Comparison of ENCODE assay signal across 10 cellular contexts in genomic region chrX:154727418-154728323, GRCh38. TPM values are rescaled to one million over a fixed set of nuclear protein-coding genes. Genes with fewer than 3 reads are reported as not detected.
DNase-seq lines count a peak whose midpoint lies in the region; ATAC-seq and TF ChIP-seq lines count a peak whose summit lies in the region.
"Had no signal": no experiment of that assay in that cellular context is flagged by ENCODE, and none has a peak within 500 bp of the region (broad histone marks: within the 10 kb centered on the region; RNA-seq: fewer than 3 reads in every experiment).

No MANE protein-coding gene starts in this region.

- DNase-seq in mammary epithelial cell = peak; percentile 64
- DNase-seq in kidney glomerular epithelial cell (lab: John Stamatoyannopoulos, UW) = peak; percentile 28
- DNase-seq in thoracic aorta (ENCODE audit: low spot score) = no peak
- DNase-seq in putamen (ENCODE audit: low spot score) = no peak
- DNase-seq in Caco-2 = no peak
- no peak for DNase-seq in trophoblast cell
- DNase-seq: activated CD4-positive, alpha-beta memory T cell treated with anti-CD3 and anti-CD28 coated beads, Interleukin-2, amount 10 ng/mL, durations not matched to agents 7 days and 5 days; H9; posterior cingulate gyrus had no signal

- H3K4me1 Mint-ChIP-seq in Caco-2 (ENCODE audit: low read depth, unreplicated experiment) = no peaks in the 10 kb centered on the region

- no peak overlapping the region for H2BK120ac ChIP-seq in trophoblast cell (ENCODE audit: insufficient read depth, low read length, poor library complexity)

- H3K4ac ChIP-seq in trophoblast cell (ENCODE audit: low read depth, low read length) = no peak overlapping the region

- H3K36me3 ChIP-seq in KOPT-K1 (ENCODE audit: insufficient read depth, low read length) = no peaks in the 10 kb centered on the region
- no peaks in the 10 kb centered on the region for H3K36me3 ChIP-seq in mammary epithelial cell (ENCODE audit: insufficient read depth, low read length)
- no peaks in the 10 kb centered on the region for H3K36me3 ChIP-seq in thoracic aorta
- no peaks in the 10 kb centered on the region for H3K36me3 ChIP-seq in Caco-2 (ENCODE audit: control insufficient read depth, insufficient read depth, low read length)
- no peaks in the 10 kb centered on the region for H3K36me3 ChIP-seq in trophoblast cell (ENCODE audit: control insufficient read depth in 1 of 2, insufficient read depth in 2 of 2, low read length in 2 of 2)

- no peak overlapping the region for H3K4me3 ChIP-seq in mammary epithelial cell (replicated peaks in 1 of 3; ENCODE audit: insufficient read depth in 1 of 3, low read depth in 2 of 3, low read length in 3 of 3)
- H3K4me3 ChIP-seq in thoracic aorta = peak overlapping the region; percentile 23
- H3K4me3 ChIP-seq in Caco-2 (ENCODE audit: low read depth, low read length) = no peak overlapping the region
- no peak overlapping the region for H3K4me3 ChIP-seq in trophoblast cell (ENCODE audit: low read depth, low read length)

- H3K27ac Mint-ChIP-seq in Caco-2 (ENCODE audit: unreplicated experiment) = no peak overlapping the region
- H3K27ac Mint-ChIP-seq: activated CD4-positive, alpha-beta memory T cell treated with anti-CD3 and anti-CD28 coated beads, Interleukin-2, amount 10 ng/mL, durations not matched to agents 7 days and 5 days; H9 had no signal

- H2AFZ ChIP-seq in mammary epithelial cell (ENCODE audit: low read depth, low read length) (peak overlapping the region; percentile 31), trophoblast cell (ENCODE audit: insufficient read depth, low read length, poor library complexity) (no peak overlapping the region)

- H3K9me3 ChIP-seq in KOPT-K1 (ENCODE audit: insufficient read depth, low read length, poor library complexity, severe bottlenecking) (no peaks in the 10 kb centered on the region), mammary epithelial cell (replicated peaks; ENCODE audit: insufficient read depth, low read length) (no peaks in the 10 kb centered on the region), thoracic aorta (no peaks in the 10 kb centered on the region), Caco-2 (no peaks in the 10 kb centered on the region), trophoblast cell (ENCODE audit: insufficient read depth, low read depth, low read length) (no peaks in the 10 kb centered on the region)

- H3K9ac ChIP-seq in mammary epithelial cell (ENCODE audit: insufficient read depth, low read length) (no peak overlapping the region), trophoblast cell (ENCODE audit: low read length) (no peak overlapping the region)

- H3K4me1 ChIP-seq in mammary epithelial cell (ENCODE audit: insufficient read depth, low read length) = peaks cover 32% of the 10 kb centered on the region
- H3K4me1 ChIP-seq in thoracic aorta (ENCODE audit: control insufficient read depth in 1 of 2, low read depth in 2 of 2) = peaks cover 50 to 78% of the 10 kb centered on the region in 2 donors
- no peaks in the 10 kb centered on the region for H3K4me1 ChIP-seq in Caco-2
- peaks cover 0 to 3% of the 10 kb centered on the region in 2 experiments for H3K4me1 ChIP-seq in trophoblast cell (ENCODE audit: control insufficient read depth in 1 of 2, insufficient read depth in 2 of 2, low read length in 2 of 2)

- no peak overlapping the region for H4K91ac ChIP-seq in trophoblast cell (ENCODE audit: low read depth, low read length)

- H3K4me2 ChIP-seq in mammary epithelial cell (ENCODE audit: insufficient read depth, low read depth, low read length) (peak overlapping the region; percentile 21), trophoblast cell (ENCODE audit: low read length) (no peak overlapping the region)

- no peak overlapping the region for H3K4me3 Mint-ChIP-seq in Caco-2 (ENCODE audit: unreplicated experiment)
- H3K4me3 Mint-ChIP-seq: activated CD4-positive, alpha-beta memory T cell treated with anti-CD3 and anti-CD28 coated beads, Interleukin-2, amount 10 ng/mL, durations not matched to agents 7 days and 5 days; H9 had no signal

- H3K36me3 Mint-ChIP-seq in Caco-2 (ENCODE audit: insufficient read depth, unreplicated experiment) = no peaks in the 10 kb centered on the region

- H2BK5ac ChIP-seq in trophoblast cell (ENCODE audit: low read depth, low read length, poor library complexity) = no peak overlapping the region

- TF ChIP-seq CTCF in mammary epithelial cell (conservative IDR thresholded peaks at IDR 0.05 in 1 of 2, IDR thresholded peaks at IDR 0.05 in 1 of 2; ENCODE audit: extremely low read depth in 1 of 2, insufficient read depth in 1 of 2, low read depth in 1 of 2, low read length in 2 of 2) (no peak), thoracic aorta (IDR thresholded peaks at IDR 0.05) (no peak), Caco-2 (IDR thresholded peaks at IDR 0.05; ENCODE audit: insufficient read depth in 1 of 2, low read depth in 1 of 2, low read length in 1 of 2, severe bottlenecking in 1 of 2, unreplicated experiment in 1 of 2) (no peak)

- no peak overlapping the region for H4K12ac ChIP-seq in trophoblast cell (ENCODE audit: low read depth, low read length)

- no peaks in the 10 kb centered on the region for H3K79me1 ChIP-seq in trophoblast cell (ENCODE audit: low read length)

- in situ Hi-C loops in mammary epithelial cell (cut with MboI; ENCODE audit: low sequenced_read_pairs in 2 of 2) = loop anchor here (25.0 kb wide), 1 partner anchor 140 kb away; the partner anchor contains the start of gene CTAG1A (in 2 of the 2)

- H3K9me3 Mint-ChIP-seq in Caco-2 (ENCODE audit: unreplicated experiment) = no peaks in the 10 kb centered on the region
- H3K9me3 Mint-ChIP-seq: activated CD4-positive, alpha-beta memory T cell treated with anti-CD3 and anti-CD28 coated beads, Interleukin-2, amount 10 ng/mL, durations not matched to agents 7 days and 5 days had no signal

- H3K27ac ChIP-seq in KOPT-K1 (ENCODE audit: low read depth, low read length, poor library complexity, severe bottlenecking) (peak overlapping the region; percentile 94), mammary epithelial cell (ENCODE audit: insufficient read depth, low read depth, low read length) (peak overlapping the region; percentile 53), thoracic aorta (peak overlapping the region; percentile 72 to 91), trophoblast cell (ENCODE audit: low read depth, low read length) (no peak overlapping the region)

- no peak for ATAC-seq in thoracic aorta (ENCODE audit: insufficient number of reproducible peaks, low FRiP score, low read depth)

- no peak overlapping the region for H3K14ac ChIP-seq in trophoblast cell (ENCODE audit: low read length)

- intact Hi-C loops in mammary epithelial cell (cut with micrococcal nuclease) (no loop called here), Caco-2 (cut with micrococcal nuclease; ENCODE audit: unreplicated experiment) (no loop called here)

- no peak overlapping the region for H4K8ac ChIP-seq in trophoblast cell (ENCODE audit: low read depth, low read length)

- no peak overlapping the region for H2AK5ac ChIP-seq in trophoblast cell (ENCODE audit: low read length)

- dilution Hi-C loops in mammary epithelial cell (cut with HindIII; ENCODE audit: low sequenced_read_pairs) = no loop called here

- BruUV-seq in mammary epithelial cell (replicated peaks; lab: Mats Ljungman, UMichigan) (TSS peak; percentile 96), Caco-2 (replicated peaks; lab: Mats Ljungman, UMichigan) (no TSS peak)

- H3K79me2 ChIP-seq in mammary epithelial cell (ENCODE audit: insufficient read depth, low read length) (no peaks in the 10 kb centered on the region), trophoblast cell (ENCODE audit: control insufficient read depth, insufficient read depth, low read length, poor library complexity) (no peaks in the 10 kb centered on the region)

- H3K27me3 ChIP-seq in mammary epithelial cell (ENCODE audit: insufficient read depth, low read length) = no peaks in the 10 kb centered on the region
- H3K27me3 ChIP-seq in thoracic aorta (replicated peaks; ENCODE audit: insufficient read depth) = no peaks in the 10 kb centered on the region
- no peaks in the 10 kb centered on the region for H3K27me3 ChIP-seq in Caco-2 (replicated peaks; ENCODE audit: control insufficient read depth, insufficient read depth, low read length)
- no peaks in the 10 kb centered on the region for H3K27me3 ChIP-seq in trophoblast cell (ENCODE audit: insufficient read depth, low read length)

- CTCF ChIA-PET in mammary epithelial cell (lab: Charles Lee; ENCODE audit: low non-redundant PET) = interaction anchor here (0.6 kb wide), 1 partner anchor 115 kb away, joined by 7 read pairs; no protein-coding TSS in a partner anchor
- CTCF ChIA-PET in Caco-2 (lab: Charles Lee) = no interaction called here

- H3K23ac ChIP-seq in trophoblast cell (ENCODE audit: low read length) = no peak overlapping the region

- 32% methylated on average over 5 of the region's 6 CpGs for WGBS in mammary epithelial cell (ENCODE audit: low coverage, missing lambda C conversion rate)
- no CpG with 5 or more reads among the region's 6 CpGs for WGBS in trophoblast cell (ENCODE audit: extremely low coverage, insufficient coverage, insufficient read length)

- H3K27me3 Mint-ChIP-seq in Caco-2 (ENCODE audit: insufficient read depth, unreplicated experiment) = peaks cover 11% of the 10 kb centered on the region
- H3K27me3 Mint-ChIP-seq: activated CD4-positive, alpha-beta memory T cell treated with anti-CD3 and anti-CD28 coated beads, Interleukin-2, amount 10 ng/mL, durations not matched to agents 7 days and 5 days had no signal

- H2BK12ac ChIP-seq in trophoblast cell (ENCODE audit: low read length) = no peak overlapping the region

- no peak overlapping the region for H3K18ac ChIP-seq in trophoblast cell (ENCODE audit: low read length)

- no peaks in the 10 kb centered on the region for H4K20me1 ChIP-seq in mammary epithelial cell (ENCODE audit: insufficient read depth, low read length)

- POLR2A ChIA-PET in Caco-2 (lab: Charles Lee) = no interaction called here

RNA-seq across cellular contexts. Expression of gene GAB3, which starts 23.2 kb away (rescaled TPM):
- total RNA-seq in mammary epithelial cell = 1 to 10 TPM in 1 of 2 donors, under 1 TPM in 1; 0.61 to 2.8 TPM
- polyA plus RNA-seq in mammary epithelial cell = 0.28 TPM
- 0.26 TPM for polyA minus RNA-seq in mammary epithelial cell
- 10 to 100 TPM in 1 of 2 donors, 1 to 10 TPM in 1; 9.2 to 10.9 TPM for total RNA-seq in thoracic aorta
- total RNA-seq in Caco-2 (2022) = not detected in 2 replicates
- 0.29 and 0.31 TPM in 2 replicates for polyA plus RNA-seq in trophoblast cell (2013)

RNA-seq across cellular contexts. Expression of gene DKC1, which starts 35.0 kb away (rescaled TPM):
- 10 to 100 TPM; 31.3 to 93.0 TPM for total RNA-seq in mammary epithelial cell
- 69.3 TPM for polyA plus RNA-seq in mammary epithelial cell
- 89.0 TPM for polyA minus RNA-seq in mammary epithelial cell
- total RNA-seq in thoracic aorta = 10 to 100 TPM; 14.9 to 67.2 TPM
- 106 and 107 TPM in 2 replicates for total RNA-seq in Caco-2 (2022)
- 42.6 and 47.6 TPM in 2 replicates for polyA plus RNA-seq in trophoblast cell (2013)

Comparison
In these comparisons a context has a peak if more than half of its experiments do, and no peak if none do; other contexts are left out.
1. DNase-seq: peak in mammary epithelial cell (single experiment) and kidney glomerular epithelial cell (single experiment); none in thoracic aorta (single experiment), putamen (single experiment), Caco-2 (0 of 2) and trophoblast cell (0 of 2).